ENCODE assay signal across 14 cellular contexts in the genomic region with DNA sequence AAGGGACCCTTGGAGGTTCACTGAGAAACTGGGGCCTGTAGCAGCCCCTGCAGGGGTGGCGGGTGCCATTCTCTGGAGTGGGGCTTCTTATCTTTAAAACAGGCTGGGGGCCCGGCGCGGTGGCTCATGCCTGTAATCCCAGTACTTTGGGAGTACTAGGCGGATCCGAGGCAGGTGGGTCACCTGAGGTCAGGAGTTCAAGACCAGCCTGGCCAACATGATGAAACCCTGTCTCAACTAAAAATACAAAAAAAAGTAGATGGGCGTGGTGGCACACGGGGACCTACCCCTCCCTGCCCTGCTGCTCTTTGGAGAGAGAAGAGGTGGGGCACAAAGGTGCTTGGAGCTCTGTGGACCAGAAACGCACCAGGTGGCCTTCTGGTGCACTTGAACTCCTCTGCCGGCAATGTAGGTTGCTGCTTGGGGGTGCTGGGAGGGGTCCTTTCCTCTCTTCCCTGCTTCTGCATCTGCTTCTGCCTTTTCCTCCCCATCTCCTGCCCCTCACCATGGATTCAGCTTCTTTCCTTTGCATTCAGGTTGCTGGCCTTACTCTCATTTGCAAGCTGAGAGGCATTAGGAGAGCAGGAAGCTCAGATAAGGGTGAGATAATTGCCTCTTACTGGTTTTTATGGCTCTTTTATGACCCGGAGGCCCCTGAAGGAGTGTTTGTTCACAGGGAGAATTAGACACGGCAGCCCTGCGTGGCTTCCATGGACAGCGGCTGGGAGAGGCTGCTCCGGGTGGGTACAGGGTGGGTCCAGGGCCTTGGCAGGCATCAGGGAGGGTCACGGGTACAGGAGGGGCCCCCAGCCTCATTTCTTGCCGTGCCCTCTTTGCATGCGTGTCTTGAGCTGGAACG. TPM values are rescaled to one million over a fixed set of nuclear protein-coding genes. Genes with fewer than 3 reads are reported as not detected.
A peak's percentile ranks its signal among the peaks of the same experiment; 100 is the strongest.
DNase-seq lines count a peak whose midpoint lies in the region; ATAC-seq and TF ChIP-seq lines count a peak whose summit lies in the region.
"Had no signal": no experiment of that assay in that cellular context is flagged by ENCODE, and none has a peak within 500 bp of the region (broad histone marks: within the 10 kb centered on the region; RNA-seq: fewer than 3 reads in every experiment).

No MANE protein-coding gene starts in this region.

- H3K9me3 ChIP-seq in HEK293 (ENCODE audit: control insufficient read depth, insufficient read depth, low read depth, low read length) (no peaks in the 10 kb centered on the region), WERI-Rb-1 (ENCODE audit: severe bottlenecking) (no peaks in the 10 kb centered on the region), neural progenitor cell (ENCODE audit: low read depth) (no peaks in the 10 kb centered on the region)
- no peaks in the 10 kb centered on the region for H3K9me3 ChIP-seq in CD4-positive, alpha-beta T cell (ENCODE audit: control insufficient read depth, low read length)

- peak overlapping the region; percentile 52 for H3K27ac Mint-ChIP-seq in neural progenitor cell
- H3K27ac Mint-ChIP-seq in CD4-positive, alpha-beta T cell = no peak overlapping the region
- H3K27ac Mint-ChIP-seq: endodermal cell; naive B cell; stimulated activated effector memory CD8-positive, alpha-beta T cell treated with anti-CD3 and anti-CD28 coated beads, Interleukin-12 subunit alpha, Interleukin-12 subunit beta, amount 100 ng/mL, for 72 hours had no signal

- no peak overlapping the region for H3K4me3 Mint-ChIP-seq in neural progenitor cell
- no peak overlapping the region for H3K4me3 Mint-ChIP-seq in CD4-positive, alpha-beta T cell
- H3K4me3 Mint-ChIP-seq: endodermal cell; naive B cell; stimulated activated effector memory CD8-positive, alpha-beta T cell treated with anti-CD3 and anti-CD28 coated beads, Interleukin-12 subunit alpha, Interleukin-12 subunit beta, amount 100 ng/mL, for 72 hours had no signal

- DNase-seq in NCI-H2171 treated with DMSO at 0.1 percent for 48 hours (lab: John Stamatoyannopoulos, UW) (peak; percentile 93), WERI-Rb-1 (peak; percentile 58), neural progenitor cell (ENCODE audit: low spot score) (no peak), kidney glomerular epithelial cell (lab: John Stamatoyannopoulos, UW) (no peak), ureter (ENCODE audit: low spot score) (no peak)
- DNase-seq in CD4-positive, alpha-beta T cell = no peak
- DNase-seq: amniotic stem cell, endodermal cell, hippocampal formation, naive B cell, T-helper 9 cell had no signal

- intact Hi-C loops in CD4-positive, alpha-beta T cell (cut with DNase I, micrococcal nuclease) = no loop called here

- H3K9me3 Mint-ChIP-seq in neural progenitor cell = no peaks in the 10 kb centered on the region
- H3K9me3 Mint-ChIP-seq in CD4-positive, alpha-beta T cell = no peaks in the 10 kb centered on the region
- H3K9me3 Mint-ChIP-seq: endodermal cell; naive B cell; stimulated activated effector memory CD8-positive, alpha-beta T cell treated with anti-CD3 and anti-CD28 coated beads, Interleukin-12 subunit alpha, Interleukin-12 subunit beta, amount 100 ng/mL, for 72 hours had no signal

- H4K20me1 ChIP-seq in neural progenitor cell (ENCODE audit: low read depth) = peaks cover 16% of the 10 kb centered on the region

- H2AFZ ChIP-seq in neural progenitor cell (replicated peaks) = no peak overlapping the region

- peaks cover 2% of the 10 kb centered on the region for H3K27me3 Mint-ChIP-seq in neural progenitor cell (ENCODE audit: insufficient read depth, low read depth)
- H3K27me3 Mint-ChIP-seq in CD4-positive, alpha-beta T cell = peaks cover 3% of the 10 kb centered on the region
- H3K27me3 Mint-ChIP-seq: naive B cell had no signal

- no peak overlapping the region for H3K4me2 ChIP-seq in neural progenitor cell

- H3K27me3 ChIP-seq in WERI-Rb-1 (ENCODE audit: insufficient read depth, low read depth, severe bottlenecking) (no peaks in the 10 kb centered on the region), neural progenitor cell (no peaks in the 10 kb centered on the region)
- no peaks in the 10 kb centered on the region for H3K27me3 ChIP-seq in CD4-positive, alpha-beta T cell (ENCODE audit: control insufficient read depth, insufficient read depth, low read length)

- TF ChIP-seq CTCF in HEK293 (tag by site-specific recombination; IDR thresholded peaks at IDR 0.05) = no peak
- TF ChIP-seq CTCF in WERI-Rb-1 (IDR thresholded peaks at IDR 0.05; ENCODE audit: low read depth, low read length) = no peak
- TF ChIP-seq CTCF in neural progenitor cell (IDR thresholded peaks at IDR 0.05) = no peak
- no peak for TF ChIP-seq CTCF in CD4-positive, alpha-beta T cell (IDR thresholded peaks at IDR 0.05)

- no peaks in the 10 kb centered on the region for H3K79me2 ChIP-seq in neural progenitor cell (ENCODE audit: low read depth)

- H3K4me1 Mint-ChIP-seq in neural progenitor cell = peaks cover 5% of the 10 kb centered on the region
- H3K4me1 Mint-ChIP-seq in CD4-positive, alpha-beta T cell (ENCODE audit: low read depth) = no peaks in the 10 kb centered on the region
- H3K4me1 Mint-ChIP-seq: naive B cell; stimulated activated effector memory CD8-positive, alpha-beta T cell treated with anti-CD3 and anti-CD28 coated beads, Interleukin-12 subunit alpha, Interleukin-12 subunit beta, amount 100 ng/mL, for 72 hours had no signal

- CTCF ChIA-PET in HEK293 (lab: Yijun Ruan, JAX) = interaction anchor here (1.1 to 4.0 kb wide), 5 partner anchors 9 to 95 kb away, joined by 3 to 33 read pairs (median 3); no protein-coding TSS in a partner anchor
- CTCF ChIA-PET in CD4-positive, alpha-beta T cell (lab: Charles Lee) = no interaction called here

- no peaks in the 10 kb centered on the region for H3F3A ChIP-seq in neural progenitor cell (ENCODE audit: low read depth)

- ATAC-seq in GM21619 (IDR thresholded peaks at IDR 0.05; ENCODE audit: unreplicated experiment) = no peak
- ATAC-seq in CD4-positive, alpha-beta T cell (ENCODE audit: poor library complexity) = no peak
- ATAC-seq: stimulated activated effector memory CD8-positive, alpha-beta T cell treated with anti-CD3 and anti-CD28 coated beads, Interleukin-12 subunit alpha, Interleukin-12 subunit beta, amount 100 ng/mL, for 72 hours had no signal

- POLR2A ChIA-PET in HEK293 (lab: Yijun Ruan, JAX) = interaction anchor here (0.6 to 2.0 kb wide), 6 partner anchors 9 to 85 kb away, joined by 3 to 12 read pairs (median 4); no protein-coding TSS in a partner anchor
- POLR2A ChIA-PET in CD4-positive, alpha-beta T cell (lab: Charles Lee) = no interaction called here

- peaks cover 3% of the 10 kb centered on the region for H3K36me3 Mint-ChIP-seq in neural progenitor cell
- H3K36me3 Mint-ChIP-seq in CD4-positive, alpha-beta T cell (ENCODE audit: low read depth) = no peaks in the 10 kb centered on the region
- H3K36me3 Mint-ChIP-seq: naive B cell; stimulated activated effector memory CD8-positive, alpha-beta T cell treated with anti-CD3 and anti-CD28 coated beads, Interleukin-12 subunit alpha, Interleukin-12 subunit beta, amount 100 ng/mL, for 72 hours had no signal

- H3K27ac ChIP-seq in HEK293 (ENCODE audit: extremely low read depth, low read depth, low read length) = peak overlapping the region; percentile 80
- H3K27ac ChIP-seq in WERI-Rb-1 = peak overlapping the region; percentile 51
- H3K27ac ChIP-seq in neural progenitor cell = no peak overlapping the region
- no peak overlapping the region for H3K27ac ChIP-seq in CD4-positive, alpha-beta T cell (ENCODE audit: low read depth, low read length)

- H3K4me3 ChIP-seq in HEK293 (ENCODE audit: low read depth, low read length) (no peak overlapping the region), WERI-Rb-1 (ENCODE audit: low read depth, low read length) (no peak overlapping the region), neural progenitor cell (no peak overlapping the region)

- H3K36me3 ChIP-seq in HEK293 (ENCODE audit: control insufficient read depth in 2 of 2, insufficient read depth in 1 of 2, low read length in 2 of 2) = no peaks in the 10 kb centered on the region
- H3K36me3 ChIP-seq in WERI-Rb-1 = peaks cover 9% of the 10 kb centered on the region
- H3K36me3 ChIP-seq in neural progenitor cell = no peaks in the 10 kb centered on the region

- H3K9ac ChIP-seq in neural progenitor cell = no peak overlapping the region

- H3K4me1 ChIP-seq in HEK293 (ENCODE audit: control insufficient read depth, insufficient read depth, low read length) = peaks cover 24% of the 10 kb centered on the region
- no peaks in the 10 kb centered on the region for H3K4me1 ChIP-seq in neural progenitor cell

TF ChIP-seq in HEK293, 187 proteins besides CTCF, POLR2A, EP300 and RAD21 (continues in another document):
- TF ChIP-seq ZNF561 (tag by site-specific recombination; IDR thresholded peaks at IDR 0.05; ENCODE audit: borderline replicate concordance) (peak; percentile 43; the same call in 1 of the 2 replicates), INSM2 (tag by site-specific recombination; IDR thresholded peaks at IDR 0.05) (peak; percentile 47; the same call in 1 of the 2 replicates), ZNF596 (tag by site-specific recombination; IDR thresholded peaks at IDR 0.05) (0 out of 2 replicates have a peak, but pooled peaks have one; percentile 40), ZNF223 (tag by site-specific recombination; IDR thresholded peaks at IDR 0.05) (no peak), ZEB2 (tag by site-specific recombination; IDR thresholded peaks at IDR 0.05) (peak; percentile 95), ZNF10 (tag by site-specific recombination; IDR thresholded peaks at IDR 0.05) (peak; percentile 58), ZNF558 (tag by site-specific recombination; IDR thresholded peaks at IDR 0.05) (no peak), ZIC2 (tag by site-specific recombination; IDR thresholded peaks at IDR 0.05) (peak; percentile 96)

RNA-seq across cellular contexts. Expression of gene ARHGEF10L, which starts 57.4 kb away (rescaled TPM):
- total RNA-seq in neural progenitor cell (ENCODE audit: low replicate concordance) (20.3 and 29.4 TPM in 2 replicates), ureter (166 TPM)
- total RNA-seq in CD4-positive, alpha-beta T cell = under 1 TPM; 0.11 to 0.22 TPM

Comparison
In these comparisons a context has a peak if more than half of its experiments do, and no peak if none do; other contexts are left out.
1. H3K27ac ChIP-seq: peak in HEK293 (single experiment) and WERI-Rb-1 (single experiment); none in neural progenitor cell (single experiment) and CD4-positive, alpha-beta T cell (single experiment).
2. DNase-seq: peak in NCI-H2171 treated with DMSO at 0.1 percent for 48 hours (single experiment) and WERI-Rb-1 (single experiment); none in neural progenitor cell (single experiment), kidney glomerular epithelial cell (single experiment), ureter (single experiment) and CD4-positive, alpha-beta T cell (0 of 10).
3. RNA of gene ARHGEF10L, which starts 57.4 kb away (total RNA-seq): 166 TPM in ureter (single experiment) and 20.3 to 29.4 TPM in neural progenitor cell; 0.11 to 0.22 TPM in CD4-positive, alpha-beta T cell; every median in the first group is over 10 times any median in the second.